ENCODE assay signal across 8 cellular contexts in genomic region chr3:69385723-69386483, GRCh38. TPM values are rescaled to one million over a fixed set of nuclear protein-coding genes. Genes with fewer than 3 reads are reported as not detected.
A peak's percentile ranks its signal among the peaks of the same experiment; 100 is the strongest.
DNase-seq lines count a peak whose midpoint lies in the region; TF ChIP-seq lines count a peak whose summit lies in the region.

TSS of gene FRMD4B (minus strand) at chr3:69386088. CDS start at chr3:69385989, 99 bp downstream.

- in situ Hi-C loops in brain microvascular endothelial cell (cut with HindIII; ENCODE audit: low pct_ligation_motif_present, low sequenced_read_pairs), result no loop called here

- DNase-seq in NCI-H526 (lab: John Stamatoyannopoulos, UW), result peak; percentile 1 to 61
- DNase-seq in NCI-H526 treated with DMSO at 0.1 percent for 48 hours (lab: John Stamatoyannopoulos, UW), result no peak
- DNase-seq in OCI-M1 (lab: John Stamatoyannopoulos, UW), result peak; percentile 4
- no peak for DNase-seq in brain microvascular endothelial cell
- DNase-seq in hypothalamus (lab: John Stamatoyannopoulos, UW), result peak; percentile 34 to 97 (median 85)
- peak; percentile 93 for DNase-seq in posterior vena cava (ENCODE audit: low spot score)
- DNase-seq in NCI-H187 treated with DMSO at 0.1 percent for 48 hours (lab: John Stamatoyannopoulos, UW), result no peak
- DNase-seq in stimulated activated naive CD4-positive, alpha-beta T cell (lab: John Stamatoyannopoulos, UW), result no peak

- H3K36me3 ChIP-seq in brain microvascular endothelial cell (replicated peaks), result no peaks in the 10 kb centered on the region

- intact Hi-C loops in posterior vena cava (cut with DNase I), result no loop called here

- no peaks in the 10 kb centered on the region for H3K27me3 ChIP-seq in brain microvascular endothelial cell (replicated peaks)

- peak within 1 kb of the TSS; percentile 54 for H3K4me3 ChIP-seq in brain microvascular endothelial cell (ENCODE audit: low read depth, low read length)

- TF ChIP-seq CTCF in brain microvascular endothelial cell (IDR thresholded peaks at IDR 0.05; ENCODE audit: low read depth, low read length, missing control alignments), result peak; percentile 56

- H3K27ac ChIP-seq in brain microvascular endothelial cell, result no peak within 1 kb of the TSS

RNA-seq across cellular contexts. Expression of gene FRMD4B, which starts in this region (rescaled TPM):
- 10 to 100 TPM; 21.5 to 34.9 TPM for total RNA-seq in posterior vena cava

Comparison
In these comparisons a context has a peak if more than half of its experiments do, and no peak if none do; other contexts are left out.
1. DNase-seq: peak in NCI-H526 (2 of 2), OCI-M1 (single experiment), hypothalamus (51 of 51) and posterior vena cava (single experiment); none in NCI-H526 treated with DMSO at 0.1 percent for 48 hours (single experiment), brain microvascular endothelial cell (single experiment), NCI-H187 treated with DMSO at 0.1 percent for 48 hours (single experiment) and stimulated activated naive CD4-positive, alpha-beta T cell (0 of 6).